Comparison of ENCODE assay signal across 1 cellular context in the genomic region with DNA sequence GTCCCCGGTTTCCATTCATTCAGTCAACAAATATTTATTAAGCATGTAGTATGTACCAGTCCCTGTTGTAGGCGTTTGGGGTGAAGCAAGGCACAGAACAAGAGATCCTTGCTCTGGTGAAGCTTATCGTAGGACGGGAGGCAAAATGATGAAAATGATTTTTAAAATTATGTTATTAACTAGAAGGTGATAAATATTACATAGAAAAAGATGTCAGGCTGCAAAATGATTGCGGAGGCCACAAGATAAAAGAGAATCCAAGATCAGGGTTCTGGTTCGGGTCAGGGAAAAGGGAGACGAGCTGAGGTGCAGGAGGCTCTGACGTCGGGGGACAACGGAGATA.
TF ChIP-seq lines count a peak whose summit lies in the region.

No MANE protein-coding gene starts in this region.

TF ChIP-seq in K562, 482 proteins besides CTCF, POLR2A, EP300 and RAD21:
- TF ChIP-seq NR2C2 (CRISPR knock-in tag; IDR thresholded peaks at IDR 0.05) = no peak
- TF ChIP-seq NR2C2 (tag; IDR thresholded peaks at IDR 0.05) = no peak
- no peak for TF ChIP-seq BRD9 (IDR thresholded peaks at IDR 0.05; ENCODE audit: low read depth, partially characterized antibody)
- TF ChIP-seq, protein P1, sequence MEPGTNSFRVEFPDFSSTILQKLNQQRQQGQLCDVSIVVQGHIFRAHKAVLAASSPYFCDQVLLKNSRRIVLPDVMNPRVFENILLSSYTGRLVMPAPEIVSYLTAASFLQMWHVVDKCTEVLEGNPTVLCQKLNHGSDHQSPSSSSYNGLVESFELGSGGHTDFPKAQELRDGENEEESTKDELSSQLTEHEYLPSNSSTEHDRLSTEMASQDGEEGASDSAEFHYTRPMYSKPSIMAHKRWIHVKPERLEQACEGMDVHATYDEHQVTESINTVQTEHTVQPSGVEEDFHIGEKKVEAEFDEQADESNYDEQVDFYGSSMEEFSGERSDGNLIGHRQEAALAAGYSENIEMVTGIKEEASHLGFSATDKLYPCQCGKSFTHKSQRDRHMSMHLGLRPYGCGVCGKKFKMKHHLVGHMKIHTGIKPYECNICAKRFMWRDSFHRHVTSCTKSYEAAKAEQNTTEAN (CRISPR knock-in tag; IDR thresholded peaks at IDR 0.05) = no peak
- TF ChIP-seq BDP1 (IDR thresholded peaks at IDR 0.05; ENCODE audit: insufficient read depth, insufficient read length) = no peak
- TF ChIP-seq NCOA6 (IDR thresholded peaks at IDR 0.05) = no peak
- TF ChIP-seq RBM15 (IDR thresholded peaks at IDR 0.05; ENCODE audit: insufficient read depth, low read length) = no peak
- TF ChIP-seq E2F1 (CRISPR knock-in tag; IDR thresholded peaks at IDR 0.05) = no peak
- no peak for TF ChIP-seq DACH1 (IDR thresholded peaks at IDR 0.05; ENCODE audit: partially characterized antibody)
- TF ChIP-seq RNF2 (IDR thresholded peaks at IDR 0.05) = no peak
- TF ChIP-seq THRAP3 (IDR thresholded peaks at IDR 0.05; ENCODE audit: borderline replicate concordance) = no peak
- TF ChIP-seq ZBTB7A (IDR thresholded peaks at IDR 0.05; ENCODE audit: borderline replicate concordance, control insufficient read depth, low read depth, low read length) = no peak
- no peak for TF ChIP-seq ARID3B (CRISPR knock-in tag; IDR thresholded peaks at IDR 0.05; ENCODE audit: borderline replicate concordance)
- TF ChIP-seq PTRF (tag; IDR thresholded peaks at IDR 0.05) = no peak
- TF ChIP-seq MIER1 (IDR thresholded peaks at IDR 0.05; ENCODE audit: low read depth) = no peak
- no peak for TF ChIP-seq E2F3 (CRISPR knock-in tag; IDR thresholded peaks at IDR 0.05)
- no peak for TF ChIP-seq STAG1 (CRISPR knock-in tag; IDR thresholded peaks at IDR 0.05; ENCODE audit: borderline replicate concordance)
TF ChIP-seq in K562: peak in this region for 0.
